8 cellular contexts compared by ENCODE assay signal in the genomic region with DNA sequence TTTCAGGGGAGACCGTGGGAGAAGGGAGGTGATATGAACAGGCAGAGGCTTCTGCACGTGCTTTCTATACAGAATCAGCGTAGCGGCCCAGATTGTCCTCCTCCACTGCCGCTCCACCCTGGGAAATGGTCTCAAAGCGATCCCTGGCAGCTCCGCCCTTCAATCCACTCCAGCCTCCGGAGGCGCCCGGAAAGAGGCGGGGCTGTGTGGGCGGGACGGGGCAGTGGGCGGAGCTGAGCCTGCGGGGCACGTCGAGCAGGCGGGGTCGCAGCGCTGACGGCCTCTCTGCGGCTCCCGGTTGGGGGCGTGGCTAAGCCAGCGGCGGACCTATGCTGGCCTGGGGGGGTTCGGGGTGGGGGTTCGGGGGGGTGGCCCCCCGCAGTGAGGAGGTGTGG. TPM values are rescaled to one million over a fixed set of nuclear protein-coding genes. Genes with fewer than 3 reads are reported as not detected.
DNase-seq lines count a peak whose midpoint lies in the region; ATAC-seq and TF ChIP-seq lines count a peak whose summit lies in the region.

No MANE protein-coding gene starts in this region.

- intact Hi-C loops in activated CD4-positive, alpha-beta T cell treated with anti-CD3 and anti-CD28 coated beads for 36 hours (cut with DNase I, micrococcal nuclease): loop anchor here in 1 of 2 experiments (1.0 kb wide), 1 partner anchor 100 kb away; no protein-coding TSS in a partner anchor

- no peaks in the 10 kb centered on the region for H3K27me3 Mint-ChIP-seq in activated CD4-positive, alpha-beta T cell treated with anti-CD3 and anti-CD28 coated beads for 36 hours

- H3K4me3 ChIP-seq in choroid plexus epithelial cell (ENCODE audit: low read depth, low read length): peak overlapping the region; percentile 40

- CTCF ChIA-PET in activated CD4-positive, alpha-beta T cell treated with anti-CD3 and anti-CD28 coated beads for 36 hours (lab: Charles Lee): no interaction called here

- H3K4me3 Mint-ChIP-seq in activated CD4-positive, alpha-beta T cell treated with anti-CD3 and anti-CD28 coated beads for 36 hours: peak overlapping the region; percentile 64

- H3K4me1 Mint-ChIP-seq in activated CD4-positive, alpha-beta T cell treated with anti-CD3 and anti-CD28 coated beads for 36 hours: peaks cover 3% of the 10 kb centered on the region

- ATAC-seq in GM18861 (IDR thresholded peaks at IDR 0.05; ENCODE audit: unreplicated experiment) (peak; percentile 87), HG03103 (IDR thresholded peaks at IDR 0.05; ENCODE audit: low read depth, unreplicated experiment) (peak; percentile 91), left lobe of liver (peak; percentile 96)
- ATAC-seq in activated CD4-positive, alpha-beta T cell treated with anti-CD3 and anti-CD28 coated beads for 36 hours: peak; percentile 96

- no peak for TF ChIP-seq CTCF in choroid plexus epithelial cell (conservative IDR thresholded peaks at IDR 0.05; ENCODE audit: low read depth, low read length)

- POLR2A ChIA-PET in activated CD4-positive, alpha-beta T cell treated with anti-CD3 and anti-CD28 coated beads for 36 hours (lab: Charles Lee): no interaction called here

- H3K9me3 Mint-ChIP-seq in activated CD4-positive, alpha-beta T cell treated with anti-CD3 and anti-CD28 coated beads for 36 hours (ENCODE audit: low read depth): no peaks in the 10 kb centered on the region

- no peak overlapping the region for H3K27ac Mint-ChIP-seq in activated CD4-positive, alpha-beta T cell treated with anti-CD3 and anti-CD28 coated beads for 36 hours

- peak; percentile 1 for DNase-seq in A172 (ENCODE audit: low spot score)
- peak; percentile 45 for DNase-seq in NCI-H2227 treated with DMSO at 0.1 percent for 48 hours (lab: John Stamatoyannopoulos, UW)
- DNase-seq in activated CD4-positive, alpha-beta T cell treated with anti-CD3 and anti-CD28 coated beads for 36 hours: peak; percentile 92
- peak; percentile 65 for DNase-seq in choroid plexus epithelial cell (ENCODE audit: low read depth)
- peak; percentile 76 for DNase-seq in left lobe of liver (ENCODE audit: low spot score)
- DNase-seq in stimulated activated CD4-positive, alpha-beta T cell treated with anti-CD3 and anti-CD28 coated beads, Interleukin-2, amount 100 ng/mL, for 24 hours: peak; percentile 85 to 89

- H3K36me3 Mint-ChIP-seq in activated CD4-positive, alpha-beta T cell treated with anti-CD3 and anti-CD28 coated beads for 36 hours (ENCODE audit: low read depth): no peaks in the 10 kb centered on the region

RNA-seq across cellular contexts. Expression of a gene that starts 0.2 kb away (rescaled TPM):
- 0.29 TPM in 1 of 2 replicates, not detected in the other for total RNA-seq in A172 (2014; rRNA removed; shearing (Covaris generic))
- under 1 TPM; 0.16 to 0.25 TPM for total RNA-seq in activated CD4-positive, alpha-beta T cell treated with anti-CD3 and anti-CD28 coated beads for 36 hours
- total RNA-seq in left lobe of liver: 0.10 TPM

Comparison
In these comparisons a context has a peak if more than half of its experiments do, and no peak if none do; other contexts are left out.
1. Peak in every context shown above with its lines: DNase-seq, ATAC-seq and H3K4me3 ChIP-seq.
2. DNase-seq: peak in every context shown above with its lines; median percentile 92 in activated CD4-positive, alpha-beta T cell treated with anti-CD3 and anti-CD28 coated beads for 36 hours; 87 in stimulated activated CD4-positive, alpha-beta T cell treated with anti-CD3 and anti-CD28 coated beads, Interleukin-2, amount 100 ng/mL, for 24 hours; 76 in left lobe of liver; 65 in choroid plexus epithelial cell; 45 in NCI-H2227 treated with DMSO at 0.1 percent for 48 hours; 1 in A172.